Comparison of ENCODE assay signal across 9 cellular contexts in the genomic region with DNA sequence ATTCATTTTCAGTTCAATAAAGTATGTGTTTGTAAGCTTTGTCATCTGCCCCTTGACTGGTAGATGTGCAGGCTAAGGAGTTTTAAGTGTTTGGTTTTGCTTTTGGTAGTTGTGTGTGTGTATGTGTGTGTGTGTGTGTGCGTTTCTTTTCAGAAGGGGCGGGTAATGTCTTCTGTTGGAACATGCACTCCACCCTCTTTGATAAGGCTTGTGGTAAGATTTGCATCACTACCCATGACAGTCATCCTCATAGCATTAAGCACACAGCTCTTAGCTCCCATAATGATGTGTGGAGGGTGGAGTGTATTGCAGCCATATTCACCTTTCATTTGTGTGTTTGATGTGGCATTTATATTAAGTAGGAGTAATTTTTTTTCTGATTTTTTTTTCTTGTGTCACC.
A peak's percentile ranks its signal among the peaks of the same experiment; 100 is the strongest.
DNase-seq lines count a peak whose midpoint lies in the region; ATAC-seq and TF ChIP-seq lines count a peak whose summit lies in the region.
"Had no signal": no experiment of that assay in that cellular context is flagged by ENCODE, and none has a peak within 500 bp of the region (broad histone marks: within the 10 kb centered on the region; RNA-seq: fewer than 3 reads in every experiment).

No MANE protein-coding gene starts in this region.

- in situ Hi-C loops in brain microvascular endothelial cell (cut with HindIII; ENCODE audit: low pct_ligation_motif_present, low sequenced_read_pairs), result no loop called here

- peaks cover 23% of the 10 kb centered on the region for H3K36me3 Mint-ChIP-seq in CD4-positive, alpha-beta T cell (ENCODE audit: low read depth)
- H3K36me3 Mint-ChIP-seq in Caco-2 (ENCODE audit: insufficient read depth, unreplicated experiment), result peaks cover 21% of the 10 kb centered on the region

- BruUV-seq in Caco-2 (replicated peaks; lab: Mats Ljungman, UMichigan), result no TSS peak

- WGBS in thyroid gland, 2 donors, result 93 to 94% methylated on average over 2 of the region's 2 CpGs

- no peak overlapping the region for H3K27ac Mint-ChIP-seq in CD4-positive, alpha-beta T cell
- H3K27ac Mint-ChIP-seq in Caco-2 (ENCODE audit: unreplicated experiment), result no peak overlapping the region

- H3K9me3 Mint-ChIP-seq in CD4-positive, alpha-beta T cell, result no peaks in the 10 kb centered on the region
- H3K9me3 Mint-ChIP-seq in Caco-2 (ENCODE audit: unreplicated experiment), result no peaks in the 10 kb centered on the region

- no peak overlapping the region for H3K4me3 Mint-ChIP-seq in CD4-positive, alpha-beta T cell
- no peak overlapping the region for H3K4me3 Mint-ChIP-seq in Caco-2 (ENCODE audit: unreplicated experiment)

- peaks cover 0 to 3% of the 10 kb centered on the region in 2 donors for H3K4me1 ChIP-seq in thyroid gland
- no peaks in the 10 kb centered on the region for H3K4me1 ChIP-seq in Caco-2

- peaks cover 25% of the 10 kb centered on the region for H3K4me1 Mint-ChIP-seq in CD4-positive, alpha-beta T cell (ENCODE audit: low read depth)
- no peaks in the 10 kb centered on the region for H3K4me1 Mint-ChIP-seq in Caco-2 (ENCODE audit: low read depth, unreplicated experiment)

- CTCF ChIA-PET in CD4-positive, alpha-beta T cell (lab: Charles Lee), result no interaction called here
- CTCF ChIA-PET in Caco-2 (lab: Charles Lee), result interaction anchor here (0.6 kb wide), 1 partner anchor 24 kb away, joined by 3 read pairs; no protein-coding TSS in a partner anchor

- no peak for TF ChIP-seq CTCF in CD4-positive, alpha-beta T cell (IDR thresholded peaks at IDR 0.05)
- TF ChIP-seq CTCF in brain microvascular endothelial cell (IDR thresholded peaks at IDR 0.05; ENCODE audit: low read depth, low read length, missing control alignments) (no peak), thyroid gland (IDR thresholded peaks at IDR 0.05) (no peak), Caco-2 (IDR thresholded peaks at IDR 0.05; ENCODE audit: insufficient read depth in 1 of 2, low read depth in 1 of 2, low read length in 1 of 2, severe bottlenecking in 1 of 2, unreplicated experiment in 1 of 2) (no peak)

- peak; percentile 100 for ATAC-seq in CD4-positive, alpha-beta T cell (ENCODE audit: poor library complexity)
- peak; percentile 44 for ATAC-seq in GM19372 (IDR thresholded peaks at IDR 0.05; ENCODE audit: low read depth, unreplicated experiment)
- peak; percentile 65 for ATAC-seq in HG03378 (IDR thresholded peaks at IDR 0.05; ENCODE audit: unreplicated experiment)

- intact Hi-C loops in CD4-positive, alpha-beta T cell (cut with DNase I, micrococcal nuclease), result no loop called here
- intact Hi-C loops in thyroid gland (cut with DNase I) (no loop called here), Caco-2 (cut with micrococcal nuclease; ENCODE audit: unreplicated experiment) (no loop called here)

- H3K27me3 ChIP-seq in CD4-positive, alpha-beta T cell (ENCODE audit: control insufficient read depth, insufficient read depth, low read length), result no peaks in the 10 kb centered on the region
- H3K27me3 ChIP-seq in brain microvascular endothelial cell (replicated peaks), result no peaks in the 10 kb centered on the region
- no peaks in the 10 kb centered on the region for H3K27me3 ChIP-seq in thyroid gland
- no peaks in the 10 kb centered on the region for H3K27me3 ChIP-seq in Caco-2 (replicated peaks; ENCODE audit: control insufficient read depth, insufficient read depth, low read length)

- DNase-seq in CD4-positive, alpha-beta T cell, result peak in 1 of 10 experiments; percentile 32
- DNase-seq in brain microvascular endothelial cell (peak; percentile 53), thyroid gland (no peak), Caco-2 (no peak), NCI-H2081 (lab: John Stamatoyannopoulos, UW) (no peak)
- no peak for DNase-seq in NK-92 treated with Interleukin-12 subunit alpha and Interleukin-12 subunit beta, amount 100 ng/mL, for 24 hours (lab: John Stamatoyannopoulos, UW)
- DNase-seq: NCI-H1092 had no signal

- no peaks in the 10 kb centered on the region for H3K27me3 Mint-ChIP-seq in CD4-positive, alpha-beta T cell
- H3K27me3 Mint-ChIP-seq in Caco-2 (ENCODE audit: insufficient read depth, unreplicated experiment), result no peaks in the 10 kb centered on the region

- no peaks in the 10 kb centered on the region for H3K9me3 ChIP-seq in CD4-positive, alpha-beta T cell (ENCODE audit: control insufficient read depth, low read length)
- H3K9me3 ChIP-seq in thyroid gland (no peaks in the 10 kb centered on the region), Caco-2 (no peaks in the 10 kb centered on the region)

- no peak overlapping the region for H3K4me3 ChIP-seq in brain microvascular endothelial cell (ENCODE audit: low read depth, low read length)
- H3K4me3 ChIP-seq in thyroid gland (replicated peaks in 1 of 3), result no peak overlapping the region
- H3K4me3 ChIP-seq in Caco-2 (ENCODE audit: low read depth, low read length), result no peak overlapping the region

- H3K36me3 ChIP-seq in brain microvascular endothelial cell (replicated peaks) (no peaks in the 10 kb centered on the region), thyroid gland (no peaks in the 10 kb centered on the region), Caco-2 (ENCODE audit: control insufficient read depth, insufficient read depth, low read length) (no peaks in the 10 kb centered on the region)

- TF ChIP-seq POLR2A in thyroid gland (IDR thresholded peaks at IDR 0.05), result no peak

- H3K27ac ChIP-seq in CD4-positive, alpha-beta T cell (ENCODE audit: low read depth, low read length), result no peak overlapping the region
- H3K27ac ChIP-seq in brain microvascular endothelial cell (no peak overlapping the region), thyroid gland (no peak overlapping the region)

- POLR2A ChIA-PET in CD4-positive, alpha-beta T cell (lab: Charles Lee), result no interaction called here
- POLR2A ChIA-PET in Caco-2 (lab: Charles Lee), result no interaction called here

Comparison
In these comparisons a context has a peak if more than half of its experiments do, and no peak if none do; other contexts are left out.
1. ATAC-seq: peak in every context shown above with its lines; median percentile 100 in CD4-positive, alpha-beta T cell; 65 in HG03378; 44 in GM19372.